In genomic region chr11:18299724-18300123, GRCh38 we compare ENCODE assay signal across 23 cellular contexts. TPM values are rescaled to one million over a fixed set of nuclear protein-coding genes. Genes with fewer than 3 reads are reported as not detected.
"Had no signal": no experiment of that assay in that cellular context is flagged by ENCODE, and none has a peak within 500 bp of the region (broad histone marks: within the 10 kb centered on the region; RNA-seq: fewer than 3 reads in every experiment).

No MANE protein-coding gene starts in this region.

- DNase-seq: activated CD4-positive, alpha-beta memory T cell treated with anti-CD3 and anti-CD28 coated beads for 36 hours; activated CD4-positive, alpha-beta T cell treated with anti-CD3 and anti-CD28 coated beads for 4 hours; activated CD8-positive, alpha-beta memory T cell treated with anti-CD3 and anti-CD28 coated beads for 24 hours; activated gamma-delta T cell treated with Interleukin-2 at 50 U/mL for 16 hours; activated naive CD4-positive, alpha-beta T cell treated with anti-CD3 and anti-CD28 coated beads, Interleukin-2, amount 10 ng/mL, durations not matched to agents 7 days and 5 days; activated naive CD8-positive, alpha-beta T cell treated with anti-CD3 and anti-CD28 coated beads for 36 hours; activated T-cell treated with anti-CD3 and anti-CD28 coated beads, Interleukin-2, amount 50 U/mL, for 48 hours; brain microvascular endothelial cell; Kasumi-1; NCI-H1048; NCI-H146; NCI-H187 treated with DMSO at 0.1 percent for 48 hours; NCI-H2081 treated with DMSO at 0.1 percent for 48 hours; NCI-H446; NCI-H524; PC-3; SHP77 treated with DMSO at 0.1 percent for 48 hours; T-cell; WERI-Rb-1 had no signal

- H3K27me3 ChIP-seq: brain microvascular endothelial cell, cardiac muscle cell had no signal

- H3K4me3 ChIP-seq: cardiac muscle cell had no signal

- H3K27me3 Mint-ChIP-seq: activated CD4-positive, alpha-beta memory T cell treated with anti-CD3 and anti-CD28 coated beads for 36 hours; activated naive CD4-positive, alpha-beta T cell treated with anti-CD3 and anti-CD28 coated beads, Interleukin-2, amount 10 ng/mL, durations not matched to agents 7 days and 5 days; activated naive CD8-positive, alpha-beta T cell treated with anti-CD3 and anti-CD28 coated beads for 36 hours; T-cell had no signal

- H3K9me3 Mint-ChIP-seq: activated CD4-positive, alpha-beta memory T cell treated with anti-CD3 and anti-CD28 coated beads for 36 hours; activated naive CD4-positive, alpha-beta T cell treated with anti-CD3 and anti-CD28 coated beads, Interleukin-2, amount 10 ng/mL, durations not matched to agents 7 days and 5 days; activated naive CD8-positive, alpha-beta T cell treated with anti-CD3 and anti-CD28 coated beads for 36 hours; activated T-helper 2 cell treated with anti-CD3 and anti-CD28 coated beads, Interferon-gamma antibody, Interleukin-2, Interleukin-4, amounts not matched to agents 10 μg/mL and 5 μg/mL and 100 μg/mL, durations not matched to agents 14 hours and 24 hours and 36 hours; T-cell had no signal

- H3K27ac ChIP-seq: brain microvascular endothelial cell, cardiac muscle cell, WERI-Rb-1 had no signal

- H3K4me3 Mint-ChIP-seq: activated CD4-positive, alpha-beta memory T cell treated with anti-CD3 and anti-CD28 coated beads for 36 hours; activated naive CD4-positive, alpha-beta T cell treated with anti-CD3 and anti-CD28 coated beads, Interleukin-2, amount 10 ng/mL, durations not matched to agents 7 days and 5 days; activated naive CD8-positive, alpha-beta T cell treated with anti-CD3 and anti-CD28 coated beads for 36 hours; T-cell had no signal

- H3K4me1 Mint-ChIP-seq: T-cell had no signal

- ATAC-seq: PC-3, T-cell had no signal

- H3K27ac Mint-ChIP-seq: activated CD4-positive, alpha-beta memory T cell treated with anti-CD3 and anti-CD28 coated beads for 36 hours; activated naive CD4-positive, alpha-beta T cell treated with anti-CD3 and anti-CD28 coated beads, Interleukin-2, amount 10 ng/mL, durations not matched to agents 7 days and 5 days; activated T-helper 2 cell treated with anti-CD3 and anti-CD28 coated beads, Interferon-gamma antibody, Interleukin-2, Interleukin-4, amounts not matched to agents 10 μg/mL and 5 μg/mL and 100 μg/mL, durations not matched to agents 14 hours and 24 hours and 36 hours; T-cell had no signal

RNA-seq across cellular contexts. Expression of gene SAA1, which starts 33.7 kb away (rescaled TPM):
- total RNA-seq: activated CD4-positive, alpha-beta memory T cell treated with anti-CD3 and anti-CD28 coated beads for 36 hours; activated naive CD8-positive, alpha-beta T cell treated with anti-CD3 and anti-CD28 coated beads for 36 hours; activated T-helper 2 cell treated with anti-CD3 and anti-CD28 coated beads, Interferon-gamma antibody, Interleukin-2, Interleukin-4, amounts not matched to agents 10 μg/mL and 5 μg/mL and 100 μg/mL, durations not matched to agents 14 hours and 24 hours and 36 hours; cardiac muscle cell; PC-3; T-helper 2 cell treated with Interferon-gamma antibody and Interleukin-4, amounts not matched to agents 100 ng/mL and 5 ng/mL, for 36 hours had no signal

RNA-seq across cellular contexts. Expression of gene SAA2, which starts 51.3 kb away (rescaled TPM):
- total RNA-seq: activated CD4-positive, alpha-beta memory T cell treated with anti-CD3 and anti-CD28 coated beads for 36 hours; activated naive CD8-positive, alpha-beta T cell treated with anti-CD3 and anti-CD28 coated beads for 36 hours; activated T-helper 2 cell treated with anti-CD3 and anti-CD28 coated beads, Interferon-gamma antibody, Interleukin-2, Interleukin-4, amounts not matched to agents 10 μg/mL and 5 μg/mL and 100 μg/mL, durations not matched to agents 14 hours and 24 hours and 36 hours; cardiac muscle cell; PC-3; SK-MEL-5; T-helper 2 cell treated with Interferon-gamma antibody and Interleukin-4, amounts not matched to agents 100 ng/mL and 5 ng/mL, for 36 hours had no signal
